Comparison of ENCODE assay signal across 18 cellular contexts in the genomic region with DNA sequence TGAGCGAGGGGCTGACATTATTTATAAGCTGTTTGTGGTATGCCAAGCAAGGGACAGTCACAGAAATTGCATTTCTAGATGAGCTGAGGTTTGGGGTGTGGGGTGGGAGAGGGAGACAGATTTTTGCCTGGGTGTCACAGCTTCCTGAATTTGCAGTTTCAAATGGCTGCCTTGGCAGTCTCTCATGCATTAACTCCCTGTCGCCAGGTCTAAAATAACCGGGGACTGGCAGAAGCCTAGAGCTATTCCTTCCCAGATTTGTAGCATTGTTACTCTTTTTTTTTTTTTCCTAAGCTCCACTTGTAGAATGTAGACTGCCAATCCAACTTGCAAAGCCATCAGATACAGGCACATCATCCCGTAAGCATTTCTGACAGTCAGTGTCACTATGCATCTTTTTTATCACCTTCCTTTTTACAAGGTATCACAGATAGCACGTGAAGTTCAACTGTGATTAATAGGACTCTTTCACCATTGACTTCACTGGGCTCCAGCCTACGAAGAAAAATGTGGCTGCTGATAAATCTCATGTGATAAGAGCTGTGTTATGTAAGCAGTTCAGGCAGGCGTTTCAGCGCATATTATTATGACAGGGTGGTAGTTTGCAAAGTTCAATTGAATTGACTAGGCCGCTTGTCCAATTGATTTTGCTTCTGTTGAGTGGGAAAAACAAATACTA.
A peak's percentile ranks its signal among the peaks of the same experiment; 100 is the strongest.
DNase-seq lines count a peak whose midpoint lies in the region; ATAC-seq and TF ChIP-seq lines count a peak whose summit lies in the region.
"Had no signal": no experiment of that assay in that cellular context is flagged by ENCODE, and none has a peak within 500 bp of the region (broad histone marks: within the 10 kb centered on the region; RNA-seq: fewer than 3 reads in every experiment).

No MANE protein-coding gene starts in this region.

- TF ChIP-seq CTCF in heart left ventricle (IDR thresholded peaks at IDR 0.05): no peak
- TF ChIP-seq CTCF in lung (IDR thresholded peaks at IDR 0.05; ENCODE audit: control extremely low read depth, extremely low read depth): no peak
- TF ChIP-seq CTCF in MCF 10A (IDR thresholded peaks at IDR 0.05; ENCODE audit: unreplicated experiment): no peak

- H3K4me1 Mint-ChIP-seq in MCF 10A (ENCODE audit: insufficient read depth, unreplicated experiment): peaks cover 8% of the 10 kb centered on the region
- H3K4me1 Mint-ChIP-seq: B cell had no signal

- no peak overlapping the region for H3K4me3 Mint-ChIP-seq in MCF 10A (ENCODE audit: unreplicated experiment)
- H3K4me3 Mint-ChIP-seq: B cell; CD4-positive, alpha-beta memory T cell; HFFc6 had no signal

- H3K27me3 ChIP-seq in heart left ventricle (no peaks in the 10 kb centered on the region), lung (ENCODE audit: control insufficient read depth, insufficient read depth) (no peaks in the 10 kb centered on the region)

- no peaks in the 10 kb centered on the region for H3K36me3 Mint-ChIP-seq in MCF 10A (ENCODE audit: insufficient read depth, unreplicated experiment)
- H3K36me3 Mint-ChIP-seq: CD4-positive, alpha-beta memory T cell had no signal

- no peaks in the 10 kb centered on the region for H3K27me3 Mint-ChIP-seq in MCF 10A (ENCODE audit: insufficient read depth, unreplicated experiment)

- intact Hi-C loops in heart left ventricle (cut with DNase I): no loop called here
- intact Hi-C loops in MCF 10A (cut with micrococcal nuclease): no loop called here

- no peak overlapping the region for H3K27ac Mint-ChIP-seq in MCF 10A (ENCODE audit: low read depth, unreplicated experiment)
- H3K27ac Mint-ChIP-seq: B cell; CD4-positive, alpha-beta memory T cell; HFFc6 had no signal

- BruUV-seq in MCF 10A (replicated peaks; lab: Mats Ljungman, UMichigan): no TSS peak

- H3K4me1 ChIP-seq in heart left ventricle (peaks cover 0 to 22% (median 10%) of the 10 kb centered on the region in 12 donors), lung (ENCODE audit: control insufficient read depth in 2 of 2, insufficient read depth in 2 of 2, low read length in 2 of 2) (peaks cover 2 to 12% of the 10 kb centered on the region in 2 donors)

- H3K27ac ChIP-seq in heart left ventricle (peak overlapping the region in 7 of 12 donors; percentile 21 to 63 (median 45)), lung (ENCODE audit: low read depth in 1 of 2, low read length in 1 of 2) (peak overlapping the region; percentile 13 to 68)
- H3K27ac ChIP-seq: RWPE1 had no signal

- POLR2A ChIA-PET in MCF 10A (lab: Yijun Ruan, JAX): no interaction called here

- H3K4me3 ChIP-seq in heart left ventricle (no peak overlapping the region), lung (no peak overlapping the region)

- no peak for TF ChIP-seq POLR2A in heart left ventricle (IDR thresholded peaks at IDR 0.05)

- peak; percentile 67 for DNase-seq in amniotic epithelial cell (ENCODE audit: low read depth)
- DNase-seq in heart left ventricle: no peak
- DNase-seq in lung (ENCODE audit: low spot score): no peak
- DNase-seq in superior temporal gyrus (ENCODE audit: extremely low spot score): peak; percentile 51
- DNase-seq in hepatic stellate cell (ENCODE audit: low spot score): no peak
- no peak for DNase-seq in MCF 10A (ENCODE audit: unreplicated experiment)
- DNase-seq in activated CD4-positive, alpha-beta T cell treated with anti-CD3 and anti-CD28 coated beads, Interleukin-2, amount 50 U/mL, for 1 hour: no peak
- DNase-seq: ACHN; CD4-positive, alpha-beta memory T cell; DND-41; GDM1; HFFc6; Kasumi-1; NCI-H1436 treated with DMSO at 0.1 percent for 48 hours; NCI-H2227 treated with DMSO at 0.1 percent for 48 hours had no signal

- peak; percentile 16 to 64 (median 54) for ATAC-seq in heart left ventricle
- no peak for ATAC-seq in lung (ENCODE audit: insufficient read depth, low FRiP score)
- ATAC-seq in HG02798 (IDR thresholded peaks at IDR 0.05; ENCODE audit: poor library complexity, unreplicated experiment): no peak

- H3K9me3 Mint-ChIP-seq in MCF 10A (ENCODE audit: unreplicated experiment): peaks cover 22% of the 10 kb centered on the region
- H3K9me3 Mint-ChIP-seq: HFFc6 had no signal

- 53 to 64% (median 59%) methylated on average over 9 of the region's 9 CpGs for WGBS in heart left ventricle, 4 donors
- 67 to 80% methylated on average over 9 of the region's 9 CpGs for WGBS in lung, 2 donors

- peaks cover 0 to 14% (median 7%) of the 10 kb centered on the region in 12 donors for H3K9me3 ChIP-seq in heart left ventricle
- no peaks in the 10 kb centered on the region for H3K9me3 ChIP-seq in lung (ENCODE audit: control insufficient read depth in 2 of 2, insufficient read depth in 1 of 2, low read length in 1 of 2)

- CTCF ChIA-PET in MCF 10A (lab: Yijun Ruan, JAX): interaction anchor here (0.6 to 0.7 kb wide), 4 partner anchors 29 to 510 kb away, joined by 3 to 4 read pairs (median 3); no protein-coding TSS in a partner anchor

- H3K36me3 ChIP-seq in heart left ventricle (no peaks in the 10 kb centered on the region), lung (ENCODE audit: control insufficient read depth in 2 of 2, insufficient read depth in 2 of 2, low read length in 2 of 2) (no peaks in the 10 kb centered on the region)

Comparison
In these comparisons a context has a peak if more than half of its experiments do, and no peak if none do; other contexts are left out.
1. DNase-seq: peak in amniotic epithelial cell (single experiment) and superior temporal gyrus (single experiment); none in heart left ventricle (0 of 5), lung (single experiment), hepatic stellate cell (single experiment), MCF 10A (single experiment) and activated CD4-positive, alpha-beta T cell treated with anti-CD3 and anti-CD28 coated beads, Interleukin-2, amount 50 U/mL, for 1 hour (single experiment).
2. ATAC-seq: peak in heart left ventricle (4 of 4); none in lung (single experiment) and HG02798 (single experiment).